ENCODE assay signal across 1 cellular context in the genomic region with DNA sequence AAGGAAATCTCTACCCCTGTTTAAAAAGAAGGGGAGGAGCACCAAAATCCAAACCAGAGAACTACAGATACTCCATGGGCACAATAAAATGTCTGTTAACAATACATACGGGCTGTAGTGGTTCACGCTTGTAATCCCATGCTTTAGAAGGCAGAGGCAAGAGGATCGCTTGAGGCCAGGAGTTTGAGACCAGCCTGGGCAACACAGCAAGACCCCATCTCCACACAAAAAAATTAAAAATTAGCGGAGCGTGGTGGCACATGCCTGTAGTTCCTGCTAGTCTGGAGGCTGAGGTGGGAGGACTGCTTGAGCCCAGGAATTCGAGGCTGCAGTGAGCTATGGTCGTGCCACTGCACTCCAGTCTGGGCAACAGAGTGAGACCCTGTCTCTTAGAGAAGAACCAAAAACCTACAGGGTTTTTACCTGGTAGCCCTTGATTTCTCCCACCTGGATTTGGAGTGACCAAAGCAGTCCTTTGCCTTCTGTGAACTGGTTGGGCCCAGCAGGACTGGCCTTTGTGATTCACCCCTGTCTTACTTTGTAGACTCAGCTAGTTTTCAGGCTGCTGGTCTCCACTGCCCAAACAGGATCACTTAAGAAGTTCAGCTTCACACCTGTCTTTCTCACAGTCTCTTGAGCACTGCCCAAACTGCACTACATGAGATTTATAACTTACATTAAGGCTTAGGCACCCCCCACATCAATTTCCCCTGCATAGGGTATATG.
TF ChIP-seq lines count a peak whose summit lies in the region.

No MANE protein-coding gene starts in this region.

TF ChIP-seq in H1, 55 proteins besides CTCF, POLR2A, EP300 and RAD21:
- TF ChIP-seq KDM1A (IDR thresholded peaks at IDR 0.05; ENCODE audit: borderline replicate concordance, low read length): peak; percentile 75; the same call in 1 of the 2 replicates
- TF ChIP-seq, protein P1, sequence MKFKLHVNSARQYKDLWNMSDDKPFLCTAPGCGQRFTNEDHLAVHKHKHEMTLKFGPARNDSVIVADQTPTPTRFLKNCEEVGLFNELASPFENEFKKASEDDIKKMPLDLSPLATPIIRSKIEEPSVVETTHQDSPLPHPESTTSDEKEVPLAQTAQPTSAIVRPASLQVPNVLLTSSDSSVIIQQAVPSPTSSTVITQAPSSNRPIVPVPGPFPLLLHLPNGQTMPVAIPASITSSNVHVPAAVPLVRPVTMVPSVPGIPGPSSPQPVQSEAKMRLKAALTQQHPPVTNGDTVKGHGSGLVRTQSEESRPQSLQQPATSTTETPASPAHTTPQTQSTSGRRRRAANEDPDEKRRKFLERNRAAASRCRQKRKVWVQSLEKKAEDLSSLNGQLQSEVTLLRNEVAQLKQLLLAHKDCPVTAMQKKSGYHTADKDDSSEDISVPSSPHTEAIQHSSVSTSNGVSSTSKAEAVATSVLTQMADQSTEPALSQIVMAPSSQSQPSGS (IDR thresholded peaks at IDR 0.05; ENCODE audit: low read length): no peak
